ENCODE assay signal across 5 cellular contexts in the genomic region with DNA sequence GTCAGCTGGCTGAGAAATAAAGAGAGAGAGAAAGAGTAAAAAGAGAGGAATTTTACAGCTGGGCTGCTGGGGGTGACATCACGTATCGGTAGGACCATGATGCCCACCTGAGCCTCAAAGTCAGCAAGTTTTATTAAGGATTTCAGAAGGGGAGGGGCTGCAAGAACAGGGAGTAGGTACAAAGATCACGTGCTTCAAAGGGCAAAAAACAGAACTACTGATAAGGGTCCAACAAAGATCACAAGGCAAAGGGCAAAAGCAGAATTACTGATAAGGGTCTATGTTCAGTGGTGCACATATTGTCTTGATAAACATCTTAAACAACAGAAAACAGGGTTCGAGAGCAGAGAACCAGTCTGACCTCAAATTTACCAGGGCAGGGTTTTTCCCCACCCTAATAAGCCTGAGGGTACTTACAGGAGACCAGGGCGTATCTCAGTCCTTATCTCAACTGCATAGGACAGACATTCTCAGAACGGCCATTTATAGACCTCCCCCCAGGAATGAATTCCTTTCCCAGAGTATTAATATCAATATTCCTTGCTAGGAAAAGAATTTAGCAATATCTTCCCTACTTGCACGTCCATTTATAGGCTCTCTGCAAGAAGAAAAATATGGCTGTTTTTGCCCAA.
DNase-seq lines count a peak whose midpoint lies in the region; ATAC-seq, FAIRE-seq and TF ChIP-seq lines count a peak whose summit lies in the region.
"Not testable (repeated sequence)": the region's sequence is repeated elsewhere in the genome, so short reads cannot be mapped to it uniquely, and the experiment has no call there.

No MANE protein-coding gene starts in this region.

- in situ Hi-C loops in K562 (cut with MboI), result loop anchor here (25.0 kb wide), 1 partner anchor 301 kb away; no protein-coding TSS in a partner anchor
- in situ Hi-C loops in HepG2 (cut with HindIII; ENCODE audit: extremely low pct_ligation_motif_present, low pct_unique_long_range_greater_than_20kb), result loop anchor here (25.0 kb wide), 1 partner anchor 126 kb away; no protein-coding TSS in a partner anchor

- H3K4me3 Mint-ChIP-seq in activated T-helper 1 cell treated with anti-CD3 and anti-CD28 coated beads, Interleukin-12 subunit alpha, Interleukin-12 subunit beta, Interleukin-2, Interleukin-4 antibody, amounts not matched to agents 30 ng/mL and 10 ng/mL and 1 ng/mL, durations not matched to agents 14 hours and 24 hours and 36 hours, result not testable (repeated sequence)
- peak overlapping the region; percentile 23 for H3K4me3 Mint-ChIP-seq in endothelial cell (ENCODE audit: unreplicated experiment)

- H3K9ac ChIP-seq in K562 (ENCODE audit: insufficient read depth in 1 of 2, low read depth in 2 of 2, low read length in 2 of 2); HepG2 (ENCODE audit: insufficient read depth, low read depth, low read length): not testable (repeated sequence)

- not testable (repeated sequence) for H3K36me3 ChIP-seq in K562 (ENCODE audit: control insufficient read depth, insufficient read depth, low read length); HepG2 (replicated peaks in 1 of 2; ENCODE audit: control insufficient read depth in 1 of 2, insufficient read depth in 2 of 2, low read length in 2 of 2); small intestine (ENCODE audit: control insufficient read depth in 2 of 2, insufficient read depth in 2 of 2, low read length in 2 of 2)

- not testable (repeated sequence) for TF ChIP-seq RAD21 in K562 (CRISPR knock-in tag; conservative IDR thresholded peaks at IDR 0.05 in 1 of 2, IDR thresholded peaks at IDR 0.05 in 1 of 2); HepG2 (CRISPR knock-in tag; IDR thresholded peaks at IDR 0.05)

- peak overlapping the region; percentile 58 for H3K27ac Mint-ChIP-seq in activated T-helper 1 cell treated with anti-CD3 and anti-CD28 coated beads, Interleukin-12 subunit alpha, Interleukin-12 subunit beta, Interleukin-2, Interleukin-4 antibody, amounts not matched to agents 30 ng/mL and 10 ng/mL and 1 ng/mL, durations not matched to agents 14 hours and 24 hours and 36 hours
- not testable (repeated sequence) for H3K27ac Mint-ChIP-seq in endothelial cell (ENCODE audit: unreplicated experiment)

- H3K79me2 ChIP-seq in K562 (ENCODE audit: control insufficient read depth, insufficient read depth, low read length); HepG2 (ENCODE audit: insufficient read depth, low read length): not testable (repeated sequence)

- H3K27ac ChIP-seq in K562 (ENCODE audit: extremely low read depth, low read depth, low read length); HepG2 (ENCODE audit: extremely low read length, insufficient read depth, low read length); small intestine (ENCODE audit: low read depth in 1 of 2, low read length in 1 of 2): not testable (repeated sequence)

- H3K4me1 ChIP-seq in K562 (replicated peaks in 1 of 2; ENCODE audit: control insufficient read depth in 2 of 2, insufficient read depth in 2 of 2, low read length in 2 of 2); small intestine (ENCODE audit: control insufficient read depth in 2 of 2, insufficient read depth in 1 of 2, low read depth in 1 of 2, low read length in 1 of 2): not testable (repeated sequence)
- peaks cover 53% of the 10 kb centered on the region for H3K4me1 ChIP-seq in HepG2 (ENCODE audit: insufficient read depth, low read length)

- WGBS in K562 (ENCODE audit: insufficient coverage, low coverage, missing lambda C conversion rate), result 40% methylated on average over 6 of the region's 7 CpGs
- 73% methylated on average over 7 of the region's 7 CpGs for WGBS in HepG2 (ENCODE audit: low lambda C conversion rate)
- 39 to 73% (median 59%) methylated on average over 7 of the region's 7 CpGs for WGBS in small intestine, 3 donors

- TF ChIP-seq EP300 in K562 (IDR thresholded peaks at IDR 0.05; ENCODE audit: low read length); HepG2 (CRISPR knock-in tag; IDR thresholded peaks at IDR 0.05; ENCODE audit: borderline replicate concordance): not testable (repeated sequence)
- TF ChIP-seq EP300 in HepG2 (IDR thresholded peaks at IDR 0.05; ENCODE audit: low read depth in 2 of 2, low read length in 2 of 2), result 0 out of 4 replicates have a peak, but pooled peaks of 1 of the 2 experiments have one; percentile 11

- not testable (repeated sequence) for DNase-seq in activated T-helper 1 cell treated with anti-CD3 and anti-CD28 coated beads, Interleukin-12 subunit alpha, Interleukin-12 subunit beta, Interleukin-2, Interleukin-4 antibody, amounts not matched to agents 30 ng/mL and 10 ng/mL and 1 ng/mL, durations not matched to agents 14 hours and 24 hours and 36 hours (ENCODE audit: low spot score); K562 (ENCODE audit: extremely low read depth in 1 of 4, low spot score in 3 of 4); endothelial cell (ENCODE audit: low spot score)
- DNase-seq in HepG2 (ENCODE audit: low spot score), result peak; percentile 36
- DNase-seq in small intestine, result peak; percentile 59

- H3K4me2 ChIP-seq in K562 (ENCODE audit: insufficient read depth, low read length); HepG2 (ENCODE audit: low read depth, low read length): not testable (repeated sequence)

- not testable (repeated sequence) for H4K20me1 ChIP-seq in K562 (replicated peaks; ENCODE audit: control insufficient read depth, insufficient read depth, low read length); HepG2 (ENCODE audit: insufficient read depth, low read length)

- TF ChIP-seq CTCF in K562 (IDR thresholded peaks at IDR 0.05 in 2 of 3, conservative IDR thresholded peaks at IDR 0.05 in 1 of 3; ENCODE audit: insufficient read depth in 2 of 3, low read depth in 1 of 3, low read length in 3 of 3); endothelial cell (IDR thresholded peaks at IDR 0.05; ENCODE audit: unreplicated experiment); HepG2 (CRISPR knock-in tag; IDR thresholded peaks at IDR 0.05): not testable (repeated sequence)

- not testable (repeated sequence) for H3K27me3 ChIP-seq in K562 (ENCODE audit: control insufficient read depth in 2 of 2, insufficient read depth in 2 of 2, low read length in 2 of 2); HepG2 (ENCODE audit: control insufficient read depth in 1 of 2, insufficient read depth in 2 of 2, low read length in 2 of 2); small intestine (ENCODE audit: control insufficient read depth in 2 of 2, insufficient read depth in 2 of 2, low read length in 2 of 2)

- H3K4me1 Mint-ChIP-seq in activated T-helper 1 cell treated with anti-CD3 and anti-CD28 coated beads, Interleukin-12 subunit alpha, Interleukin-12 subunit beta, Interleukin-2, Interleukin-4 antibody, amounts not matched to agents 30 ng/mL and 10 ng/mL and 1 ng/mL, durations not matched to agents 14 hours and 24 hours and 36 hours (ENCODE audit: low read depth), result peaks cover 19% of the 10 kb centered on the region
- not testable (repeated sequence) for H3K4me1 Mint-ChIP-seq in endothelial cell (ENCODE audit: unreplicated experiment)

- ATAC-seq in K562, HepG2: not testable (repeated sequence)

- FAIRE-seq in K562 (lab: Jason Lieb, UNC); HepG2 (lab: Jason Lieb, UNC); small intestine (lab: Jason Lieb, UNC): not testable (repeated sequence)

- H3K36me3 Mint-ChIP-seq in activated T-helper 1 cell treated with anti-CD3 and anti-CD28 coated beads, Interleukin-12 subunit alpha, Interleukin-12 subunit beta, Interleukin-2, Interleukin-4 antibody, amounts not matched to agents 30 ng/mL and 10 ng/mL and 1 ng/mL, durations not matched to agents 14 hours and 24 hours and 36 hours (ENCODE audit: low read depth); endothelial cell (ENCODE audit: low read depth, unreplicated experiment): not testable (repeated sequence)

- not testable (repeated sequence) for H3K27me3 Mint-ChIP-seq in activated T-helper 1 cell treated with anti-CD3 and anti-CD28 coated beads, Interleukin-12 subunit alpha, Interleukin-12 subunit beta, Interleukin-2, Interleukin-4 antibody, amounts not matched to agents 30 ng/mL and 10 ng/mL and 1 ng/mL, durations not matched to agents 14 hours and 24 hours and 36 hours (ENCODE audit: insufficient read depth); endothelial cell (ENCODE audit: unreplicated experiment)

- POLR2A ChIA-PET in K562 (lab: Yijun Ruan, JAX); HepG2 (lab: Yijun Ruan, JAX): not testable (repeated sequence)

- not testable (repeated sequence) for BruUV-seq in K562 (replicated peaks; lab: Mats Ljungman, UMichigan); HepG2 (replicated peaks; lab: Mats Ljungman, UMichigan)

- not testable (repeated sequence) for H2AFZ ChIP-seq in K562 (ENCODE audit: low read depth, low read length); HepG2 (ENCODE audit: low read length)

- intact Hi-C loops in activated T-helper 1 cell treated with anti-CD3 and anti-CD28 coated beads, Interleukin-12 subunit alpha, Interleukin-12 subunit beta, Interleukin-2, Interleukin-4 antibody, amounts not matched to agents 30 ng/mL and 10 ng/mL and 1 ng/mL, durations not matched to agents 14 hours and 24 hours and 36 hours (cut with micrococcal nuclease); HepG2 (cut with micrococcal nuclease; ENCODE audit: unreplicated experiment): not testable (repeated sequence)
- intact Hi-C loops in K562 (cut with micrococcal nuclease), result loop anchor here (10.0 kb wide), 2 partner anchors 128 to 248 kb away; no protein-coding TSS in a partner anchor

- not testable (repeated sequence) for H3K9me3 ChIP-seq in K562 (replicated peaks; ENCODE audit: control insufficient read depth, insufficient read depth, low read depth, low read length); HepG2 (ENCODE audit: low read length); small intestine (ENCODE audit: control insufficient read depth, low read depth)

- peaks cover 10% of the 10 kb centered on the region for H3K9me3 Mint-ChIP-seq in activated T-helper 1 cell treated with anti-CD3 and anti-CD28 coated beads, Interleukin-12 subunit alpha, Interleukin-12 subunit beta, Interleukin-2, Interleukin-4 antibody, amounts not matched to agents 30 ng/mL and 10 ng/mL and 1 ng/mL, durations not matched to agents 14 hours and 24 hours and 36 hours
- not testable (repeated sequence) for H3K9me3 Mint-ChIP-seq in endothelial cell (ENCODE audit: unreplicated experiment)

- H3K4me3 ChIP-seq in K562; HepG2 (replicated peaks in 1 of 3; ENCODE audit: insufficient read depth in 1 of 3, low read depth in 2 of 3, low read length in 3 of 3); small intestine (ENCODE audit: low read depth in 1 of 2, low read length in 2 of 2): not testable (repeated sequence)

- not testable (repeated sequence) for TF ChIP-seq POLR2A in K562 (conservative IDR thresholded peaks at IDR 0.05); HepG2 (IDR thresholded peaks at IDR 0.05; ENCODE audit: insufficient read depth in 1 of 2, low read depth in 2 of 2, low read length in 2 of 2)

- CTCF ChIA-PET in K562 (lab: Yijun Ruan, JAX; ENCODE audit: low intra/inter-chr PET ratio), result not testable (repeated sequence)
- CTCF ChIA-PET in HepG2 (lab: Yijun Ruan, JAX; ENCODE audit: low intra/inter-chr PET ratio, low total read pairs), result interaction anchor here (1.7 kb wide), 1 partner anchor 36 kb away, joined by 4 read pairs; no protein-coding TSS in a partner anchor

- not testable (repeated sequence) for H3K9me1 ChIP-seq in K562 (ENCODE audit: control insufficient read depth, insufficient read depth, low read length)
